In genomic region chr10:35387768-35388167, GRCh38 we compare ENCODE assay signal across 9 cellular contexts.
DNase-seq lines count a peak whose midpoint lies in the region; ATAC-seq and TF ChIP-seq lines count a peak whose summit lies in the region.
"Had no signal": no experiment of that assay in that cellular context is flagged by ENCODE, and none has a peak within 500 bp of the region (broad histone marks: within the 10 kb centered on the region; RNA-seq: fewer than 3 reads in every experiment).

No MANE protein-coding gene starts in this region.

- peaks cover 6% of the 10 kb centered on the region for H3K9me3 Mint-ChIP-seq in nephron

- CTCF ChIA-PET in RWPE1 (lab: Yijun Ruan, JAX), result no interaction called here

- H3K27me3 Mint-ChIP-seq in nephron (ENCODE audit: low read depth), result no peaks in the 10 kb centered on the region

- POLR2A ChIA-PET in RWPE1 (lab: Yijun Ruan, JAX; ENCODE audit: low non-redundant PET), result no interaction called here

- peak overlapping the region in 2 of 3 experiments; percentile 79 to 85 for H3K27ac Mint-ChIP-seq in nephron

- H3K36me3 Mint-ChIP-seq in nephron (ENCODE audit: low read depth), result peaks cover 19% of the 10 kb centered on the region

- TF ChIP-seq CTCF in RWPE1 (conservative IDR thresholded peaks at IDR 0.05; ENCODE audit: low read depth) (no peak), nephron (IDR thresholded peaks at IDR 0.05; ENCODE audit: unreplicated experiment in 3 of 3) (no peak)

- peak; percentile 41 for DNase-seq in RWPE1 (ENCODE audit: low spot score)
- DNase-seq in stimulated activated CD4-positive, alpha-beta T cell treated with anti-CD3 and anti-CD28 coated beads, Interleukin-12 subunit alpha, Interleukin-12 subunit beta, amount 100 ng/mL, for 4 hours, result no peak
- no peak for DNase-seq in NCI-H1694 treated with DMSO at 0.1 percent for 48 hours (lab: John Stamatoyannopoulos, UW)
- DNase-seq in NCI-H2107 (lab: John Stamatoyannopoulos, UW), result no peak
- no peak for DNase-seq in cortex of kidney (lab: John Stamatoyannopoulos, UW)
- DNase-seq: NCI-H1417 treated with DMSO at 0.1 percent for 48 hours had no signal

- peaks cover 48% of the 10 kb centered on the region for H3K4me1 Mint-ChIP-seq in nephron

- peak; percentile 79 for ATAC-seq in GM18907 (IDR thresholded peaks at IDR 0.05; ENCODE audit: unreplicated experiment)
- peak; percentile 40 for ATAC-seq in HG02763 (IDR thresholded peaks at IDR 0.05; ENCODE audit: unreplicated experiment)

- H3K4me3 Mint-ChIP-seq in nephron, result no peak overlapping the region

- H3K27ac ChIP-seq in RWPE1, result no peak overlapping the region
